8 cellular contexts compared by ENCODE assay signal in genomic region chr9:107489687-107490605, GRCh38. TPM values are rescaled to one million over a fixed set of nuclear protein-coding genes. Genes with fewer than 3 reads are reported as not detected.
A peak's percentile ranks its signal among the peaks of the same experiment; 100 is the strongest.
DNase-seq lines count a peak whose midpoint lies in the region; ATAC-seq and TF ChIP-seq lines count a peak whose summit lies in the region.

Gene KLF4, minus strand, starts transcription at chr9:107489769. Its CDS starts 597 bp downstream, at chr9:107489172.

- peak within 1 kb of the TSS; percentile 90 for H3K4me3 Mint-ChIP-seq in natural killer cell

- H3K9me3 ChIP-seq in HUES64 (ENCODE audit: insufficient read depth, low read depth, low read length) (no peaks in the 10 kb centered on the region), Panc1 (ENCODE audit: control insufficient read depth, insufficient read depth, low read depth, low read length) (no peaks in the 10 kb centered on the region)

- H3K27ac Mint-ChIP-seq in natural killer cell, result peak within 1 kb of the TSS; percentile 72 to 84

- under 1% methylated on average over 99 of the region's 101 CpGs for WGBS in HUES64

- ATAC-seq in GM21515 (IDR thresholded peaks at IDR 0.05; ENCODE audit: unreplicated experiment), result peak; percentile 79
- ATAC-seq in Panc1, result peak; percentile 80
- peak; percentile 59 to 75 (median 71) for ATAC-seq in natural killer cell

- intact Hi-C loops in Panc1 (cut with micrococcal nuclease; ENCODE audit: unreplicated experiment) (loop anchor here (10.0 kb wide), 1 partner anchor 65 kb away; no protein-coding TSS in a partner anchor), natural killer cell (cut with micrococcal nuclease) (no loop called here)

- H3K27me3 ChIP-seq in HUES64 (ENCODE audit: insufficient read depth, low read length) (peaks cover 67% of the 10 kb centered on the region), Panc1 (ENCODE audit: control insufficient read depth, insufficient read depth, low read length) (no peaks in the 10 kb centered on the region)

- DNase-seq in COLO668 (lab: John Stamatoyannopoulos, UW; ENCODE audit: unreplicated experiment), result peak; percentile 94
- DNase-seq in Panc1 (ENCODE audit: low read depth, low spot score), result no peak
- DNase-seq in activated effector memory CD4-positive, alpha-beta T cell treated with Interleukin-2 at 50 U/mL for 16 hours, result peak; percentile 12
- DNase-seq in fibroblast of the conjunctiva (ENCODE audit: low read depth), result peak; percentile 92
- DNase-seq in natural killer cell, result peak; percentile 41
- peak in 5 of 6 experiments; percentile 11 to 24 (median 14) for DNase-seq in stimulated activated naive CD4-positive, alpha-beta T cell (lab: John Stamatoyannopoulos, UW)

- H3K27ac ChIP-seq in HUES64 (ENCODE audit: low read depth, low read length), result peak within 1 kb of the TSS; percentile 58; the same call in 1 of the 2 replicates
- 0 out of 2 replicates have a peak within 1 kb of the TSS, but pooled peaks have one; percentile 34 for H3K27ac ChIP-seq in Panc1 (ENCODE audit: low read length)

- H3K27me3 Mint-ChIP-seq in natural killer cell (ENCODE audit: low read depth in 2 of 2), result peaks cover 52 to 60% of the 10 kb centered on the region in 2 donors

- POLR2A ChIA-PET in Panc1 (lab: Charles Lee), result interaction anchor here (0.7 kb wide), 1 partner anchor 1193 kb away, joined by 4 read pairs; no protein-coding TSS in a partner anchor

- H3K36me3 Mint-ChIP-seq in natural killer cell, result no peaks in the 10 kb centered on the region

- H3K9me3 Mint-ChIP-seq in natural killer cell, result no peaks in the 10 kb centered on the region

- H3K36me3 ChIP-seq in HUES64 (ENCODE audit: insufficient read depth, low read length) (peaks cover 7% of the 10 kb centered on the region; the same call in 1 of the 2 replicates), Panc1 (ENCODE audit: control insufficient read depth, insufficient read depth, low read length) (no peaks in the 10 kb centered on the region; the same call in 1 of the 2 replicates)

- TF ChIP-seq CTCF in Panc1 (IDR thresholded peaks at IDR 0.05) (no peak), natural killer cell (IDR thresholded peaks at IDR 0.05) (no peak)

- CTCF ChIA-PET in Panc1 (lab: Charles Lee), result interaction anchor here (0.7 kb wide), 1 partner anchor 796 kb away, joined by 4 read pairs; no protein-coding TSS in a partner anchor

- H3K4me3 ChIP-seq in HUES64 (ENCODE audit: low read length), result peak within 1 kb of the TSS; percentile 65
- H3K4me3 ChIP-seq in Panc1 (ENCODE audit: low read depth in 2 of 2, low read length in 2 of 2), result peak within 1 kb of the TSS; percentile 48 to 71

- in situ Hi-C loops in Panc1 (cut with HindIII; ENCODE audit: low pct_unique_long_range_greater_than_20kb, low sequenced_read_pairs), result no loop called here

- no TSS peak for BruUV-seq in Panc1 (replicated peaks; lab: Mats Ljungman, UMichigan)

- H3K9ac ChIP-seq in HUES64 (ENCODE audit: low read depth, low read length), result peak within 1 kb of the TSS; percentile 78

- H3K4me1 Mint-ChIP-seq in natural killer cell, result peaks cover 20 to 28% of the 10 kb centered on the region in 2 donors

- H3K4me1 ChIP-seq in HUES64 (ENCODE audit: insufficient read depth, low read length) (peaks cover 11% of the 10 kb centered on the region), Panc1 (ENCODE audit: control insufficient read depth, insufficient read depth, low read length) (no peaks in the 10 kb centered on the region; the same call in 1 of the 2 replicates)

RNA-seq across cellular contexts. Expression of gene KLF4, which starts in this region (rescaled TPM):
- polyA plus RNA-seq in HUES64 (2013, experiment 1 of 2), result 1.5 TPM
- 1.7 TPM for polyA plus RNA-seq in HUES64 (2013, experiment 2 of 2)
- total RNA-seq in Panc1 (2021; ENCODE audit: unreplicated experiment) (5.2 TPM), natural killer cell (100 to 1,000 TPM in 1 of 3 donors, 10 to 100 TPM in 2; 29.8 to 162 (median 29.8) TPM)
- 2.9 TPM for polyA plus RNA-seq in Panc1 (2012; ENCODE audit: insufficient read length)
